In genomic region chr3:13508496-13508895, GRCh38 we compare ENCODE assay signal across 22 cellular contexts. TPM values are rescaled to one million over a fixed set of nuclear protein-coding genes. Genes with fewer than 3 reads are reported as not detected.
"Had no signal": no experiment of that assay in that cellular context is flagged by ENCODE, and none has a peak within 500 bp of the region (broad histone marks: within the 10 kb centered on the region; RNA-seq: fewer than 3 reads in every experiment).

No MANE protein-coding gene starts in this region.

- ATAC-seq: mucosa of descending colon had no signal

- H3K4me1 ChIP-seq: thyroid gland had no signal

- DNase-seq: activated CD4-positive, CD25-positive, alpha-beta regulatory T cell treated with anti-CD3 and anti-CD28 coated beads, Interleukin-2, amount 50 U/mL, for 72 hours; activated CD8-positive, alpha-beta memory T cell treated with anti-CD3 and anti-CD28 coated beads for 24 hours; activated CD8-positive, alpha-beta memory T cell treated with anti-CD3 and anti-CD28 coated beads, Interleukin-2, amount 50 U/mL, for 4 hours; activated naive CD4-positive, alpha-beta T cell; activated T-cell treated with anti-CD3 and anti-CD28 coated beads, Interleukin-2, amount 50 U/mL, for 24 hours; cerebellar nuclear complex; cortex of kidney; effector CD4-positive, alpha-beta T cell; nephron progenitor cell; stimulated activated CD4-positive, alpha-beta T cell treated with anti-CD3 and anti-CD28 coated beads, Interleukin-12 subunit alpha, Interleukin-12 subunit beta, amount 100 ng/mL, for 4 hours; stimulated activated CD4-positive, alpha-beta T cell treated with anti-CD3 and anti-CD28 coated beads, Interleukin-4, amount 100 ng/mL, for 4 hours; T-helper 1 cell; thyroid gland; WERI-Rb-1 had no signal

- FAIRE-seq: astrocyte, endometrium, TTC549 had no signal

- H3K36me3 ChIP-seq: adrenal gland, breast epithelium, thyroid gland, WERI-Rb-1 had no signal

- H3K4me3 ChIP-seq: adrenal gland, breast epithelium, heart left ventricle, mucosa of descending colon, thyroid gland had no signal

- H3K27ac ChIP-seq: adrenal gland, thyroid gland, WERI-Rb-1 had no signal

- H3K27me3 ChIP-seq: adrenal gland, breast epithelium, heart left ventricle, thyroid gland had no signal

- H3K9me3 ChIP-seq: adrenal gland, breast epithelium, heart left ventricle, mucosa of descending colon, thyroid gland had no signal

RNA-seq across cellular contexts. Expression of gene FBLN2, which starts 40.4 kb away (rescaled TPM):
- total RNA-seq: activated T-helper 2 cell treated with anti-CD3 and anti-CD28 coated beads, Interferon-gamma antibody, Interleukin-2, Interleukin-4, amounts not matched to agents 10 μg/mL and 5 μg/mL and 100 μg/mL, durations not matched to agents 14 hours and 24 hours and 36 hours had no signal
